11 cellular contexts compared by ENCODE assay signal in the genomic region with DNA sequence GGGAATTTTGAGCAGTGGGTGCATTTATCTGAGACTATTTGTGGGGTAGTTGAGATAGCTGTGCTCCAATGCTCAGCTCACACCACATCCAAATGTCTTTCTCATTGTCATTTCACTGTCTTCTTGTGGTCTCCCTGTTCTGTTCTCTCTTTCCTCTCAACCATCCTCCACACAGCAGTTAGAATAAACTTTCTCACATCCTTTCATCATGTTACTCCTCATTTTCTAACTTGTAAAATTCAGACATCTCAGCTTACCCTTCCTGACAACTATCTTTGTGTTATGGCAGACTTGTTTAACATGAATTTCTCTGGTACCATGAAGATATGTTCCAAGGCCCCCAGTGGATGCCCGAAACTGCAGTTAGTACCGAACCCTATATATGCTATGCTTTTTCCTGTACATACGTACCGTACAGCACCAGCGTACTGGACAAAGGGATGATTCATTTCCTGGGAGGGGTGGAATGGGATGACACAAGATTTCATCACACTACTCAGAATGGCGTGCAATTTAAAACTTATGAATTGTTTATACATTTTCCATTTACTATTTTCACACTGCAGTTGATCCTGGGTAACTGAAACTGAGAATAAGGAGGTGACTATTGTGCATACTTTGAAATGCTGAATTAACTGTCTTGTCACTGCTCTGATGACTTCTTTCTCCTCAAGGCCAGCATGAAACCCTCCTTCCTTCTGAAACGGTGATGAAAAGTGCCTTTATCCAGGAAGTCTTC.
DNase-seq lines count a peak whose midpoint lies in the region; ATAC-seq and TF ChIP-seq lines count a peak whose summit lies in the region.
"Had no signal": no experiment of that assay in that cellular context is flagged by ENCODE, and none has a peak within 500 bp of the region (broad histone marks: within the 10 kb centered on the region; RNA-seq: fewer than 3 reads in every experiment).

No MANE protein-coding gene starts in this region.

- intact Hi-C loops in gastrocnemius medialis (cut with DNase I; ENCODE audit: low total_unique reads) = loop anchor here (10.0 kb wide), 1 partner anchor 225 kb away; no protein-coding TSS in a partner anchor

- ATAC-seq in GM18858 (IDR thresholded peaks at IDR 0.05; ENCODE audit: unreplicated experiment) (peak; percentile 34), gastrocnemius medialis (no peak), GM21423 (IDR thresholded peaks at IDR 0.05; ENCODE audit: unreplicated experiment) (no peak), GM19452 (IDR thresholded peaks at IDR 0.05; ENCODE audit: unreplicated experiment) (no peak), HG03039 (IDR thresholded peaks at IDR 0.05; ENCODE audit: unreplicated experiment) (no peak)
- peak; percentile 96 for ATAC-seq in activated naive CD8-positive, alpha-beta T cell treated with anti-CD3 and anti-CD28 coated beads, Interleukin-2, amount 50 U/mL, for 24 hours

- H3K27me3 Mint-ChIP-seq in activated naive CD8-positive, alpha-beta T cell treated with anti-CD3 and anti-CD28 coated beads, Interleukin-2, amount 50 U/mL, for 24 hours = no peaks in the 10 kb centered on the region

- H3K27ac Mint-ChIP-seq in activated naive CD8-positive, alpha-beta T cell treated with anti-CD3 and anti-CD28 coated beads, Interleukin-2, amount 50 U/mL, for 24 hours = peak overlapping the region; percentile 95

- peaks cover 43 to 48% of the 10 kb centered on the region in 2 donors for H3K4me1 ChIP-seq in gastrocnemius medialis
- H3K4me1 ChIP-seq: prostate gland had no signal

- DNase-seq in activated naive CD8-positive, alpha-beta T cell treated with anti-CD3 and anti-CD28 coated beads, Interleukin-2, amount 50 U/mL, for 24 hours = peak; percentile 30
- no peak for DNase-seq in gastrocnemius medialis
- DNase-seq in epidermal melanocyte (ENCODE audit: insufficient read length, low spot score) = no peak
- DNase-seq: effector memory CD4-positive, alpha-beta T cell; NCI-H510A had no signal

- no peaks in the 10 kb centered on the region for H3K27me3 ChIP-seq in gastrocnemius medialis

- peaks cover under 1% of the 10 kb centered on the region for H3K9me3 Mint-ChIP-seq in activated naive CD8-positive, alpha-beta T cell treated with anti-CD3 and anti-CD28 coated beads, Interleukin-2, amount 50 U/mL, for 24 hours

- no peak for TF ChIP-seq POLR2A in gastrocnemius medialis (IDR thresholded peaks at IDR 0.05)

- peak overlapping the region; percentile 59 for H3K4me3 Mint-ChIP-seq in activated naive CD8-positive, alpha-beta T cell treated with anti-CD3 and anti-CD28 coated beads, Interleukin-2, amount 50 U/mL, for 24 hours

- TF ChIP-seq CTCF in gastrocnemius medialis (IDR thresholded peaks at IDR 0.05 in 4 of 5, conservative IDR thresholded peaks at IDR 0.05 in 1 of 5) = no peak

- H3K27ac ChIP-seq in gastrocnemius medialis = peak overlapping the region; percentile 72 to 81 (median 76)
- H3K27ac ChIP-seq: prostate gland had no signal

- in situ Hi-C loops in gastrocnemius medialis (cut with MboI; ENCODE audit: low sequenced_read_pairs in 4 of 4) = loop anchor here in 2 of 4 donors (10.0 to 25.0 kb wide), 2 partner anchors 162 to 165 kb away; no protein-coding TSS in a partner anchor

- peaks cover under 1% of the 10 kb centered on the region for H3K36me3 Mint-ChIP-seq in activated naive CD8-positive, alpha-beta T cell treated with anti-CD3 and anti-CD28 coated beads, Interleukin-2, amount 50 U/mL, for 24 hours (ENCODE audit: low read depth)

- no peaks in the 10 kb centered on the region for H3K36me3 ChIP-seq in gastrocnemius medialis
- H3K36me3 ChIP-seq: prostate gland had no signal

- no peak overlapping the region for H3K4me3 ChIP-seq in gastrocnemius medialis
- H3K4me3 ChIP-seq: prostate gland had no signal

- no peaks in the 10 kb centered on the region for H3K9me3 ChIP-seq in gastrocnemius medialis
- H3K9me3 ChIP-seq: prostate gland had no signal

- peaks cover 64% of the 10 kb centered on the region for H3K4me1 Mint-ChIP-seq in activated naive CD8-positive, alpha-beta T cell treated with anti-CD3 and anti-CD28 coated beads, Interleukin-2, amount 50 U/mL, for 24 hours

TF ChIP-seq in PFSK-1, 5 proteins besides CTCF, POLR2A, EP300 and RAD21:
- TF ChIP-seq FOXP2 (optimal IDR thresholded peaks at IDR 0.05; ENCODE audit: borderline replicate concordance, extremely low read depth, extremely low read length, insufficient read depth) (no peak), TAF1 (IDR thresholded peaks at IDR 0.05; ENCODE audit: borderline replicate concordance, insufficient read depth, low read length) (no peak), POLR2AphosphoS5 (IDR thresholded peaks at IDR 0.05; ENCODE audit: low read depth, low read length) (peak; percentile 50; the same call in 1 of the 2 replicates), SIN3A (IDR thresholded peaks at IDR 0.05; ENCODE audit: borderline replicate concordance, insufficient read depth, low read length) (no peak)
- TF ChIP-seq, protein P1, sequence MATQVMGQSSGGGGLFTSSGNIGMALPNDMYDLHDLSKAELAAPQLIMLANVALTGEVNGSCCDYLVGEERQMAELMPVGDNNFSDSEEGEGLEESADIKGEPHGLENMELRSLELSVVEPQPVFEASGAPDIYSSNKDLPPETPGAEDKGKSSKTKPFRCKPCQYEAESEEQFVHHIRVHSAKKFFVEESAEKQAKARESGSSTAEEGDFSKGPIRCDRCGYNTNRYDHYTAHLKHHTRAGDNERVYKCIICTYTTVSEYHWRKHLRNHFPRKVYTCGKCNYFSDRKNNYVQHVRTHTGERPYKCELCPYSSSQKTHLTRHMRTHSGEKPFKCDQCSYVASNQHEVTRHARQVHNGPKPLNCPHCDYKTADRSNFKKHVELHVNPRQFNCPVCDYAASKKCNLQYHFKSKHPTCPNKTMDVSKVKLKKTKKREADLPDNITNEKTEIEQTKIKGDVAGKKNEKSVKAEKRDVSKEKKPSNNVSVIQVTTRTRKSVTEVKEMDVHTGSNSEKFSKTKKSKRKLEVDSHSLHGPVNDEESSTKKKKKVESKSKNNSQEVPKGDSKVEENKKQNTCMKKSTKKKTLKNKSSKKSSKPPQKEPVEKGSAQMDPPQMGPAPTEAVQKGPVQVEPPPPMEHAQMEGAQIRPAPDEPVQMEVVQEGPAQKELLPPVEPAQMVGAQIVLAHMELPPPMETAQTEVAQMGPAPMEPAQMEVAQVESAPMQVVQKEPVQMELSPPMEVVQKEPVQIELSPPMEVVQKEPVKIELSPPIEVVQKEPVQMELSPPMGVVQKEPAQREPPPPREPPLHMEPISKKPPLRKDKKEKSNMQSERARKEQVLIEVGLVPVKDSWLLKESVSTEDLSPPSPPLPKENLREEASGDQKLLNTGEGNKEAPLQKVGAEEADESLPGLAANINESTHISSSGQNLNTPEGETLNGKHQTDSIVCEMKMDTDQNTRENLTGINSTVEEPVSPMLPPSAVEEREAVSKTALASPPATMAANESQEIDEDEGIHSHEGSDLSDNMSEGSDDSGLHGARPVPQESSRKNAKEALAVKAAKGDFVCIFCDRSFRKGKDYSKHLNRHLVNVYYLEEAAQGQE (IDR thresholded peaks at IDR 0.05; ENCODE audit: insufficient read depth in 1 of 2, low read depth in 2 of 2, low read length in 2 of 2) = no peak

Comparison
In these comparisons a context has a peak if more than half of its experiments do, and no peak if none do; other contexts are left out.
1. ATAC-seq: peak in GM18858 (single experiment) and activated naive CD8-positive, alpha-beta T cell treated with anti-CD3 and anti-CD28 coated beads, Interleukin-2, amount 50 U/mL, for 24 hours (single experiment); none in gastrocnemius medialis (0 of 2), GM21423 (single experiment), GM19452 (single experiment) and HG03039 (single experiment).